13 cellular contexts compared by ENCODE assay signal in the genomic region with DNA sequence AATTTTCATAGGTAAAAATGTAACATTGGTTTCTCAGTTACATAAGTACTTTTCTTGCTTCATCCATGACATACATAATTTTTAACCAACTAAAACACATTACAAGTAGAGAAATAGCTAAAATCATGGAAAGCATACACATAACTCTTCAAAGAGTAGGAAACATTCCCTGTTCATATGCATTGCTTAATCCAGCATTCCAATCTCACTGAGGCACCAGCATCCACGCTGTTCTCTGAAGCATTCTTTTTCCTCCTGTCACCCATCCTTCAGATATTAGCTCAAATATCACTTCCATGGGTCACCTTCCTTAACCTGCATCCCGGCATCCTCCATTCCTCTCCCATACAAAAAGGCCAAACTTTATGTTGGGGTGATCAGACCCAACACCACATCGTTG.
DNase-seq lines count a peak whose midpoint lies in the region; ATAC-seq and TF ChIP-seq lines count a peak whose summit lies in the region.
"Had no signal": no experiment of that assay in that cellular context is flagged by ENCODE, and none has a peak within 500 bp of the region (broad histone marks: within the 10 kb centered on the region; RNA-seq: fewer than 3 reads in every experiment).

No MANE protein-coding gene starts in this region.

- H2AFZ ChIP-seq in GM23248 = no peak overlapping the region

- H3K27me3 ChIP-seq in GM23248 (replicated peaks; ENCODE audit: insufficient read depth) (no peaks in the 10 kb centered on the region), Peyer's patch (no peaks in the 10 kb centered on the region), vagina (no peaks in the 10 kb centered on the region), upper lobe of right lung (no peaks in the 10 kb centered on the region)

- no peak overlapping the region for H3K9ac ChIP-seq in GM23248

- no peaks in the 10 kb centered on the region for H4K20me1 ChIP-seq in GM23248 (ENCODE audit: insufficient read depth)

- H3K4me1 ChIP-seq in GM23248 (ENCODE audit: insufficient read depth) = no peaks in the 10 kb centered on the region
- H3K4me1 ChIP-seq in Peyer's patch = no peaks in the 10 kb centered on the region
- no peaks in the 10 kb centered on the region for H3K4me1 ChIP-seq in vagina
- H3K4me1 ChIP-seq in upper lobe of right lung = no peaks in the 10 kb centered on the region

- no peak for TF ChIP-seq POLR2A in Peyer's patch (IDR thresholded peaks at IDR 0.05)
- no peak for TF ChIP-seq POLR2A in vagina (IDR thresholded peaks at IDR 0.05)

- H3K36me3 ChIP-seq in GM23248 (ENCODE audit: low read depth) (no peaks in the 10 kb centered on the region; the same call in 1 of the 2 replicates), Peyer's patch (no peaks in the 10 kb centered on the region), vagina (no peaks in the 10 kb centered on the region), upper lobe of right lung (no peaks in the 10 kb centered on the region)

- H3K79me2 ChIP-seq in GM23248 (ENCODE audit: insufficient read depth) = no peaks in the 10 kb centered on the region

- WGBS in GM23248 (ENCODE audit: low coverage in 1 of 2, low lambda C conversion rate in 2 of 2, missing lambda C conversion rate in 2 of 2), 2 experiments = 81 to 83% methylated on average over 3 of the region's 3 CpGs

- intact Hi-C loops in vagina (cut with DNase I) (no loop called here), upper lobe of right lung (cut with DNase I) (no loop called here)

- no peak overlapping the region for H3K4me2 ChIP-seq in GM23248 (ENCODE audit: unreplicated experiment)

- TF ChIP-seq CTCF in Peyer's patch (IDR thresholded peaks at IDR 0.05) (no peak), vagina (IDR thresholded peaks at IDR 0.05) (no peak), upper lobe of right lung (IDR thresholded peaks at IDR 0.05) (no peak)

- H3K9me3 ChIP-seq in GM23248 (ENCODE audit: low read depth) (no peaks in the 10 kb centered on the region), Peyer's patch (peaks cover 0 to 32% (median 0%) of the 10 kb centered on the region in 4 donors), vagina (peaks cover 10% of the 10 kb centered on the region), upper lobe of right lung (peaks cover 11% of the 10 kb centered on the region)

- H3F3A ChIP-seq in GM23248 (ENCODE audit: insufficient read depth) = no peaks in the 10 kb centered on the region

- ATAC-seq in upper lobe of right lung (no peak), HG03439 (IDR thresholded peaks at IDR 0.05; ENCODE audit: unreplicated experiment) (no peak)
- ATAC-seq: CD8-positive, alpha-beta T cell had no signal

- no peak overlapping the region for H3K4me3 ChIP-seq in GM23248
- H3K4me3 ChIP-seq in Peyer's patch = no peak overlapping the region
- no peak overlapping the region for H3K4me3 ChIP-seq in vagina
- no peak overlapping the region for H3K4me3 ChIP-seq in upper lobe of right lung

- H3K27ac ChIP-seq in GM23248 (no peak overlapping the region), Peyer's patch (no peak overlapping the region), vagina (no peak overlapping the region), upper lobe of right lung (no peak overlapping the region)

- H3K9me2 ChIP-seq in GM23248 (ENCODE audit: insufficient read depth) = no peaks in the 10 kb centered on the region

- peak; percentile 43 for DNase-seq in GM23248
- DNase-seq in amniotic epithelial cell (ENCODE audit: low read depth) = peak; percentile 34
- DNase-seq in iris pigment epithelial cell (ENCODE audit: low read depth) = peak; percentile 62
- DNase-seq in Peyer's patch = no peak
- no peak for DNase-seq in vagina (ENCODE audit: extremely low spot score in 2 of 2)
- DNase-seq in upper lobe of right lung = no peak
- DNase-seq: CD8-positive, alpha-beta T cell; DMS79; GDM1; Kasumi-1; NCI-H187 treated with DMSO at 0.1 percent for 48 hours; NCI-H69 had no signal

- in situ Hi-C loops in GM23248 (cut with MboI) = no loop called here

Comparison
In these comparisons a context has a peak if more than half of its experiments do, and no peak if none do; other contexts are left out.
1. DNase-seq: peak in GM23248 (single experiment), amniotic epithelial cell (single experiment) and iris pigment epithelial cell (single experiment); none in Peyer's patch (0 of 3), vagina (0 of 2) and upper lobe of right lung (single experiment).